8 cellular contexts compared by ENCODE assay signal in genomic region chr11:66868726-66869291, GRCh38. TPM values are rescaled to one million over a fixed set of nuclear protein-coding genes. Genes with fewer than 3 reads are reported as not detected.
DNase-seq lines count a peak whose midpoint lies in the region; ATAC-seq, FAIRE-seq and TF ChIP-seq lines count a peak whose summit lies in the region.
"Had no signal": no experiment of that assay in that cellular context is flagged by ENCODE, and none has a peak within 500 bp of the region (broad histone marks: within the 10 kb centered on the region; RNA-seq: fewer than 3 reads in every experiment).

No MANE protein-coding gene starts in this region.

- H3K9me3 ChIP-seq in K562 (replicated peaks; ENCODE audit: control insufficient read depth, insufficient read depth, low read depth, low read length), result no peaks in the 10 kb centered on the region

- POLR2A ChIA-PET in K562 (lab: Yijun Ruan, JAX), result no interaction called here

- intact Hi-C loops in K562 (cut with micrococcal nuclease), result no loop called here

- FAIRE-seq in GM19239 (lab: Jason Lieb, UNC) (peak; percentile 99), K562 (lab: Jason Lieb, UNC) (peak; percentile 98), D721Med (lab: Jason Lieb, UNC) (no peak)

- H3K36me3 ChIP-seq in K562 (ENCODE audit: control insufficient read depth, insufficient read depth, low read length), result peaks cover 20% of the 10 kb centered on the region; the same call in 2 of the 3 replicates

- no peak overlapping the region for H3K4me3 ChIP-seq in K562

- peak overlapping the region; percentile 9; the same call in 1 of the 2 replicates for H3K4me2 ChIP-seq in K562 (ENCODE audit: insufficient read depth, low read length)

- H3K9me1 ChIP-seq in K562 (ENCODE audit: control insufficient read depth, insufficient read depth, low read length), result no peaks in the 10 kb centered on the region

- 0 out of 2 replicates have a peak, but pooled peaks cover 3% of the 10 kb centered on the region for H4K20me1 ChIP-seq in K562 (replicated peaks; ENCODE audit: control insufficient read depth, insufficient read depth, low read length)

- TF ChIP-seq CTCF in K562 (IDR thresholded peaks at IDR 0.05 in 2 of 3, conservative IDR thresholded peaks at IDR 0.05 in 1 of 3; ENCODE audit: insufficient read depth in 2 of 3, low read depth in 1 of 3, low read length in 3 of 3), result peak; percentile 85 to 99 (median 89)
- TF ChIP-seq CTCF in nephron (IDR thresholded peaks at IDR 0.05; ENCODE audit: unreplicated experiment in 3 of 3), result peak; percentile 41 to 51 (median 46)
- no peak for TF ChIP-seq CTCF in D721Med (IDR thresholded peaks at IDR 0.05; ENCODE audit: insufficient read depth, missing control alignments)

- H3K27me3 ChIP-seq in K562 (ENCODE audit: control insufficient read depth in 2 of 2, insufficient read depth in 2 of 2, low read length in 2 of 2), result no peaks in the 10 kb centered on the region

- no peak for TF ChIP-seq POLR2A in K562 (conservative IDR thresholded peaks at IDR 0.05)

- H3K27me3 Mint-ChIP-seq in nephron (ENCODE audit: low read depth), result no peaks in the 10 kb centered on the region
- H3K27me3 Mint-ChIP-seq: brain had no signal

- peak overlapping the region; percentile 79 for H2AFZ ChIP-seq in K562 (ENCODE audit: low read depth, low read length)

- TF ChIP-seq EP300 in K562 (IDR thresholded peaks at IDR 0.05; ENCODE audit: low read length), result no peak

- no peak overlapping the region for H3K4me3 Mint-ChIP-seq in nephron
- H3K4me3 Mint-ChIP-seq: brain had no signal

- in situ Hi-C loops in K562 (cut with MboI), result no loop called here

- BruUV-seq in K562 (replicated peaks; lab: Mats Ljungman, UMichigan), result no TSS peak

- H3K36me3 Mint-ChIP-seq in nephron (ENCODE audit: low read depth), result peaks cover 3% of the 10 kb centered on the region

- peak overlapping the region; percentile 27 to 80; a peak in 3 of 4 replicates for H3K9ac ChIP-seq in K562 (ENCODE audit: insufficient read depth in 1 of 2, low read depth in 2 of 2, low read length in 2 of 2)

- H3K4me1 ChIP-seq in K562 (replicated peaks in 1 of 2; ENCODE audit: control insufficient read depth in 2 of 2, insufficient read depth in 2 of 2, low read length in 2 of 2), result peaks cover 10 to 63% of the 10 kb centered on the region in 2 experiments; a peak in 4 of 5 replicates

- peak overlapping the region in 1 of 3 experiments; percentile 78 for H3K27ac Mint-ChIP-seq in nephron
- H3K27ac Mint-ChIP-seq: brain had no signal

- peak; percentile 44 to 64 for TF ChIP-seq RAD21 in K562 (CRISPR knock-in tag; conservative IDR thresholded peaks at IDR 0.05 in 1 of 2, IDR thresholded peaks at IDR 0.05 in 1 of 2)

- DNase-seq in GM19239 (ENCODE audit: insufficient read length, low spot score) (peak; percentile 94), T-helper 1 cell (peak; percentile 58 to 79 (median 64)), K562 (ENCODE audit: extremely low read depth in 1 of 4, low spot score in 3 of 4) (peak; percentile 86 to 92 (median 88)), NCI-H2227 treated with DMSO at 0.1 percent for 48 hours (lab: John Stamatoyannopoulos, UW) (no peak), D721Med (ENCODE audit: insufficient read length, low spot score) (no peak)

- peaks cover 22% of the 10 kb centered on the region for H3K4me1 Mint-ChIP-seq in nephron

- peak overlapping the region; percentile 45 for H3K27ac ChIP-seq in K562 (ENCODE audit: extremely low read depth, low read depth, low read length)

- H3K9me3 Mint-ChIP-seq in nephron, result no peaks in the 10 kb centered on the region
- H3K9me3 Mint-ChIP-seq: brain had no signal

- ATAC-seq in HG03159 (IDR thresholded peaks at IDR 0.05; ENCODE audit: unreplicated experiment) (peak; percentile 63), K562 (peak; percentile 99)

- CTCF ChIA-PET in K562 (lab: Yijun Ruan, JAX; ENCODE audit: low intra/inter-chr PET ratio), result interaction anchor here (0.7 to 1.5 kb wide), 3 partner anchors 35 to 460 kb away, joined by 3 to 4 read pairs (median 3); no protein-coding TSS in a partner anchor

- H3K79me2 ChIP-seq in K562 (ENCODE audit: control insufficient read depth, insufficient read depth, low read length), result no peaks in the 10 kb centered on the region

- WGBS in K562 (ENCODE audit: insufficient coverage, low coverage, missing lambda C conversion rate), result 16% methylated on average over 21 of the region's 23 CpGs

TF ChIP-seq in K562, 482 proteins besides CTCF, POLR2A, EP300 and RAD21 (continues in another document):
- no peak for TF ChIP-seq FOXA1 (IDR thresholded peaks at IDR 0.05; ENCODE audit: borderline replicate concordance)
- TF ChIP-seq TFAP4 (CRISPR knock-in tag; IDR thresholded peaks at IDR 0.05; ENCODE audit: borderline replicate concordance), result peak; percentile 83; the same call in 1 of the 2 replicates
- 0 out of 2 replicates have a peak, but pooled peaks have one; percentile 49 for TF ChIP-seq E2F4 (CRISPR knock-in tag; IDR thresholded peaks at IDR 0.05; ENCODE audit: low read depth)
- no peak for TF ChIP-seq NCOR1 (IDR thresholded peaks at IDR 0.05)
- TF ChIP-seq SIN3B (IDR thresholded peaks at IDR 0.05; ENCODE audit: low read depth), result no peak
- peak in 1 of 2 experiments; percentile 70; a peak in 2 of 4 replicates for TF ChIP-seq MAZ (CRISPR knock-in tag; conservative IDR thresholded peaks at IDR 0.05 in 1 of 2, IDR thresholded peaks at IDR 0.05 in 1 of 2)
- 0 out of 2 replicates have a peak, but pooled peaks have one; percentile 45 for TF ChIP-seq MYC (IDR thresholded peaks at IDR 0.05; ENCODE audit: low read depth, low read length)
- TF ChIP-seq MYC (CRISPR knock-in tag; IDR thresholded peaks at IDR 0.05; ENCODE audit: borderline replicate concordance, low read depth), result no peak
- TF ChIP-seq SMAD3 (CRISPR knock-in tag; conservative IDR thresholded peaks at IDR 0.05), result no peak
- TF ChIP-seq CTBP1 (IDR thresholded peaks at IDR 0.05; ENCODE audit: borderline replicate concordance), result peak; percentile 57; the same call in 1 of the 2 replicates
- no peak for TF ChIP-seq TCF7 (IDR thresholded peaks at IDR 0.05; ENCODE audit: borderline replicate concordance)
- peak; percentile 30; the same call in 1 of the 2 replicates for TF ChIP-seq ZNF263 (CRISPR knock-in tag; IDR thresholded peaks at IDR 0.05; ENCODE audit: borderline replicate concordance)

RNA-seq across cellular contexts. Expression of gene LRFN4, which starts 11.9 kb away (rescaled TPM):
- total RNA-seq in K562 (2011; cell fraction: chromatin; rRNA removed; ENCODE audit: low replicate concordance), result 6.4 and 27.6 TPM in 2 replicates
- total RNA-seq in K562 (2011; cell fraction: nucleolus; rRNA removed), result 47.9 and 52.9 TPM in 2 replicates
- total RNA-seq in K562 (2011; cell fraction: nucleoplasm; rRNA removed), result 13.7 and 16.8 TPM in 2 replicates
- 41.3 and 53.0 TPM in 2 replicates for total RNA-seq in K562 (2014; rRNA removed)
- 1.1 and 1.5 TPM in 2 replicates for total RNA-seq in K562 (2014; rRNA removed; fragmentation: Illumina TruSeq; extraction: Trizol)
- total RNA-seq in K562 (2015; rRNA removed; fragmentation: Illumina TruSeq; extraction: Trizol), result 19.4 and 23.0 TPM in 2 replicates
- 59.5 and 60.1 TPM in 2 replicates for total RNA-seq in K562 (2021)
- 6.7 and 11.3 TPM in 2 replicates for polyA plus RNA-seq in K562 (2011; rRNA removed)
- 17.4 and 75.5 TPM in 2 replicates for polyA plus RNA-seq in K562 (2011; cell fraction: cytosol; rRNA removed)
- polyA plus RNA-seq in K562 (2011; cell fraction: nucleus; rRNA removed), result 36.1 and 82.9 TPM in 2 replicates
- polyA plus RNA-seq in K562 (2012), result 18.4 and 21.2 TPM in 2 replicates
- 1.1 and 9.0 TPM in 2 replicates for polyA plus RNA-seq in K562 (2014; fragmentation: Illumina TruSeq; extraction: Trizol)
- polyA plus RNA-seq in K562 (2014; fragmentation: Nextera tagmentation; extraction: Ambion mirVana), result under 1 TPM; 0.10 to 0.14 TPM
- 31.5 and 32.3 TPM in 2 replicates for polyA plus RNA-seq in K562 (2014; rRNA removed)
- polyA minus RNA-seq in K562 (2011; rRNA and poly(A)+ RNA removed), result 1.4 and 3.4 TPM in 2 replicates
- polyA minus RNA-seq in K562 (2011; cell fraction: cytosol; rRNA and poly(A)+ RNA removed), result 23.3 and 29.6 TPM in 2 replicates
- 12.9 and 13.5 TPM in 2 replicates for polyA minus RNA-seq in K562 (2011; cell fraction: nucleus; rRNA and poly(A)+ RNA removed)

RNA-seq across cellular contexts. Expression of gene RCE1, which starts 25.6 kb away (rescaled TPM):
- total RNA-seq in K562 (2011; cell fraction: chromatin; rRNA removed; ENCODE audit: low replicate concordance), result 20.0 and 55.8 TPM in 2 replicates
- total RNA-seq in K562 (2011; cell fraction: nucleolus; rRNA removed), result 76.0 and 85.1 TPM in 2 replicates
- total RNA-seq in K562 (2011; cell fraction: nucleoplasm; rRNA removed), result 47.9 and 52.4 TPM in 2 replicates
- total RNA-seq in K562 (2014; rRNA removed), result 41.3 and 41.5 TPM in 2 replicates
- total RNA-seq in K562 (2014; rRNA removed; fragmentation: Illumina TruSeq; extraction: Trizol), result 8.8 and 10.6 TPM in 2 replicates
- total RNA-seq in K562 (2015; rRNA removed; fragmentation: Illumina TruSeq; extraction: Trizol), result 17.8 and 18.7 TPM in 2 replicates
- 26.3 and 27.7 TPM in 2 replicates for total RNA-seq in K562 (2021)
- 13.9 and 25.0 TPM in 2 replicates for polyA plus RNA-seq in K562 (2011; rRNA removed)
- 36.6 and 88.7 TPM in 2 replicates for polyA plus RNA-seq in K562 (2011; cell fraction: cytosol; rRNA removed)
- 50.0 and 76.3 TPM in 2 replicates for polyA plus RNA-seq in K562 (2011; cell fraction: nucleus; rRNA removed)
- polyA plus RNA-seq in K562 (2012), result 24.5 and 28.6 TPM in 2 replicates
- 15.1 and 20.9 TPM in 2 replicates for polyA plus RNA-seq in K562 (2014; fragmentation: Illumina TruSeq; extraction: Trizol)
- 1 to 10 TPM in 1 of 2 experiments, under 1 TPM in 1; 0.75 to 3.0 TPM for polyA plus RNA-seq in K562 (2014; fragmentation: Nextera tagmentation; extraction: Ambion mirVana)
- 31.1 and 31.9 TPM in 2 replicates for polyA plus RNA-seq in K562 (2014; rRNA removed)
- 6.2 and 7.5 TPM in 2 replicates for polyA minus RNA-seq in K562 (2011; rRNA and poly(A)+ RNA removed)
- 16.9 and 20.8 TPM in 2 replicates for polyA minus RNA-seq in K562 (2011; cell fraction: cytosol; rRNA and poly(A)+ RNA removed)
- 22.8 and 26.4 TPM in 2 replicates for polyA minus RNA-seq in K562 (2011; cell fraction: nucleus; rRNA and poly(A)+ RNA removed)

Comparison
In these comparisons a context has a peak if more than half of its experiments do, and no peak if none do; other contexts are left out.
1. DNase-seq: peak in GM19239 (single experiment), T-helper 1 cell (5 of 5) and K562 (4 of 4); none in NCI-H2227 treated with DMSO at 0.1 percent for 48 hours (single experiment) and D721Med (single experiment).